21 cellular contexts compared by ENCODE assay signal in the genomic region with DNA sequence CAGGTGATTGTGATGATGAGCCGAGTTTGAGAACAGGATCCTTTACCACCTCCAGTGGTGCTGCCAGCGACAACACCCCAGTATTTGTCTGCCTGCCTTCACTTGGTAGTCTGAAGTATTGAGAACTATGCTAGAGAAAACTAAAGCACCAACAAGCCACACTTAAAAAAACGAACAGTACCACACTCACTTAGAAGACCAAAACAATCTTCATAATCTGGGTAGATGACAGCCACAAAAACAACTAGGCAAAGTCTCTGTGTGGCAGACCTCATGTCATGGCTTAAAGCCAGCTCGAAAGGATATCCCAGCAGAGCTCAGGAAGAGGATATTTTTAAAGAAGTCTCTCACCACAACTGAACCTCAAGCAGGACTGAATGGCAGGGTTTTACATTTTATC.
A peak's percentile ranks its signal among the peaks of the same experiment; 100 is the strongest.
DNase-seq lines count a peak whose midpoint lies in the region; ATAC-seq, FAIRE-seq and TF ChIP-seq lines count a peak whose summit lies in the region.
"Had no signal": no experiment of that assay in that cellular context is flagged by ENCODE, and none has a peak within 500 bp of the region (broad histone marks: within the 10 kb centered on the region; RNA-seq: fewer than 3 reads in every experiment).

No MANE protein-coding gene starts in this region.

- CTCF ChIA-PET in activated naive CD4-positive, alpha-beta T cell treated with anti-CD3 and anti-CD28 coated beads, Interleukin-2, amount 10 ng/mL, durations not matched to agents 7 days and 5 days (lab: Charles Lee): interaction anchor here (0.8 kb wide), 1 partner anchor 395 kb away, joined by 3 read pairs; no protein-coding TSS in a partner anchor

- no peak for FAIRE-seq in GM19239 (lab: Jason Lieb, UNC)

- peaks cover 37% of the 10 kb centered on the region for H3K4me1 Mint-ChIP-seq in activated naive CD4-positive, alpha-beta T cell treated with anti-CD3 and anti-CD28 coated beads, Interleukin-2, amount 10 ng/mL, durations not matched to agents 7 days and 5 days
- peaks cover 49% of the 10 kb centered on the region for H3K4me1 Mint-ChIP-seq in nephron
- H3K4me1 Mint-ChIP-seq: immature natural killer cell had no signal

- TF ChIP-seq CTCF in nephron (IDR thresholded peaks at IDR 0.05; ENCODE audit: unreplicated experiment in 3 of 3): no peak

- H3K9me3 Mint-ChIP-seq in activated naive CD4-positive, alpha-beta T cell treated with anti-CD3 and anti-CD28 coated beads, Interleukin-2, amount 10 ng/mL, durations not matched to agents 7 days and 5 days: no peaks in the 10 kb centered on the region
- H3K9me3 Mint-ChIP-seq in nephron: no peaks in the 10 kb centered on the region
- H3K9me3 Mint-ChIP-seq: activated T-cell treated with anti-CD3 and anti-CD28 coated beads, Interleukin-2, amount 50 U/mL, for 4 hours; immature natural killer cell; mesothelial cell of epicardium had no signal

- H3K4me3 Mint-ChIP-seq in activated naive CD4-positive, alpha-beta T cell treated with anti-CD3 and anti-CD28 coated beads, Interleukin-2, amount 10 ng/mL, durations not matched to agents 7 days and 5 days: no peak overlapping the region
- no peak overlapping the region for H3K4me3 Mint-ChIP-seq in nephron
- H3K4me3 Mint-ChIP-seq: activated T-cell treated with anti-CD3 and anti-CD28 coated beads, Interleukin-2, amount 50 U/mL, for 4 hours; immature natural killer cell; mesothelial cell of epicardium had no signal

- peak; percentile 21 for DNase-seq in activated naive CD4-positive, alpha-beta T cell treated with anti-CD3 and anti-CD28 coated beads, Interleukin-2, amount 10 ng/mL, durations not matched to agents 7 days and 5 days
- DNase-seq in activated naive CD4-positive, alpha-beta T cell (lab: John Stamatoyannopoulos, UW): no peak
- DNase-seq in GDM1 (lab: John Stamatoyannopoulos, UW) (peak; percentile 21), UCSD-AML1 (lab: John Stamatoyannopoulos, UW; ENCODE audit: unreplicated experiment) (peak; percentile 16), GM19239 (ENCODE audit: insufficient read length, low spot score) (no peak), HK-2 (ENCODE audit: unreplicated experiment) (no peak)
- DNase-seq: activated T-cell treated with anti-CD3 and anti-CD28 coated beads, Interleukin-2, amount 50 U/mL, for 4 hours; brain microvascular endothelial cell; cortex of kidney; DMS79 treated with DMSO at 0.1 percent for 48 hours; GOT3; immature natural killer cell; left lung; NCI-H69; psoas muscle; stimulated activated naive CD4-positive, alpha-beta T cell treated with Interleukin-2 at 50 U/mL for 16 hours; trophoblast cell had no signal

- H3K27ac Mint-ChIP-seq in activated naive CD4-positive, alpha-beta T cell treated with anti-CD3 and anti-CD28 coated beads, Interleukin-2, amount 10 ng/mL, durations not matched to agents 7 days and 5 days: peak overlapping the region; percentile 78
- H3K27ac Mint-ChIP-seq in nephron: peak overlapping the region; percentile 49 to 90 (median 57)
- H3K27ac Mint-ChIP-seq: immature natural killer cell had no signal

- H3K27me3 Mint-ChIP-seq in activated naive CD4-positive, alpha-beta T cell treated with anti-CD3 and anti-CD28 coated beads, Interleukin-2, amount 10 ng/mL, durations not matched to agents 7 days and 5 days: no peaks in the 10 kb centered on the region
- H3K27me3 Mint-ChIP-seq in nephron (ENCODE audit: low read depth): no peaks in the 10 kb centered on the region

- H3K36me3 Mint-ChIP-seq in activated naive CD4-positive, alpha-beta T cell treated with anti-CD3 and anti-CD28 coated beads, Interleukin-2, amount 10 ng/mL, durations not matched to agents 7 days and 5 days: no peaks in the 10 kb centered on the region
- peaks cover 9% of the 10 kb centered on the region for H3K36me3 Mint-ChIP-seq in nephron (ENCODE audit: low read depth)
- H3K36me3 Mint-ChIP-seq: immature natural killer cell had no signal

- ATAC-seq in HG03159 (IDR thresholded peaks at IDR 0.05; ENCODE audit: unreplicated experiment): no peak
- ATAC-seq: left lung, psoas muscle, Right ventricle myocardium inferior had no signal

Comparison
In these comparisons a context has a peak if more than half of its experiments do, and no peak if none do; other contexts are left out.
1. DNase-seq: peak in activated naive CD4-positive, alpha-beta T cell treated with anti-CD3 and anti-CD28 coated beads, Interleukin-2, amount 10 ng/mL, durations not matched to agents 7 days and 5 days (single experiment), GDM1 (single experiment) and UCSD-AML1 (single experiment); none in activated naive CD4-positive, alpha-beta T cell (0 of 4), GM19239 (single experiment) and HK-2 (single experiment).